Comparison of ENCODE assay signal across 7 cellular contexts in genomic region chr3:86856711-86857110, GRCh38.
"Had no signal": no experiment of that assay in that cellular context is flagged by ENCODE, and none has a peak within 500 bp of the region (broad histone marks: within the 10 kb centered on the region; RNA-seq: fewer than 3 reads in every experiment).

No MANE protein-coding gene starts in this region.

- H3K9me3 Mint-ChIP-seq: GM23338, H9, HFFc6 had no signal

- H3K4me3 Mint-ChIP-seq: GM23338, H9, HFFc6 had no signal

- DNase-seq: GM23248, GOT3, H7, H9, HCEC 1CT, HFFc6 had no signal

- H3K27ac Mint-ChIP-seq: GM23338, H9, HFFc6 had no signal
